10 cellular contexts compared by ENCODE assay signal in the genomic region with DNA sequence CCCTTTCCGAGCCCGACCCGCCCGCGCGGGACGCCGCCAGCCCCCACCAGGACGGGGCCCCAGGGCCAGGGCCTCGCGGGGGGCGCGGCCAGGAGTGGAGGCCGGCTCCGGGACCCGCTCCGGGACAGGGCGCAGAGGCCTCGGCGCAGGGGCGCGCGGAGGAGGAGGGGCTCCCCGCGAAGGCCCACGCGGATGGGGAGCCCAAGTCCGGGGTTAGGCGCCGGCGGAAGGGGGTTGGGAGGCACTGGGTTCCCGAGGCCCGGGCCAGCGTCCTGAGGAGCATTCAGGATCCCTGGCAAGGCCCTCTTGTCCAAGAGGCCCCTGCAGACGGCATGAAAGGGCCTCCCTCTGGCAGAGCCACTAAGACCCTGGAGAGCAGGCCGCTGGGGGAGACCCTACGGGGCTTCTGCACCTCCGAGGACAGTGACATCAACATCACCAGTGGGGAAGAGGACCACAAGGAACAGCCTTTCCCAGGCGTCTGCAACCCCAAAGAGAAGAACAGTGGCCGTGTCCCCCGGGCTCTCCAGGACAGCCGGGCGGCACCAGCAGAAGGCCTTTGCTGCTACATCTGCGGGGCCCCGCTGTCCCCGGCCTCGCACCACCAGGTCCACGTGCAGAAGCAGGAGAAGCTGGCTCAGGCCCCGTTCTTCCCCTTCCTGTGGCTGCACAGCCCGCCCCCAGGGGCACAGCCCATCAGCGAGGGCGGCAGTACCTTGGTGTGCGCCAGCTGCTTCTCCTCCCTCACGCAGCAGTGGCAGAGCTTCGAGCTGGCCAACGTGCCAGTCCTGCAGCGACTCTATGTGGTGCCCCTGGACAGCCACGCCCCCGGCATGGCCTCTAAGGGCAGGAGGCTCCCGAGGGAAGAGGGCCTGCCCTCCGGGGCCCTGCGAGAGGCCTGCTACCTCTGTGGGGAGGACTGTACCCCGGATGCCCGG. TPM values are rescaled to one million over a fixed set of nuclear protein-coding genes. Genes with fewer than 3 reads are reported as not detected.
DNase-seq lines count a peak whose midpoint lies in the region; ATAC-seq and TF ChIP-seq lines count a peak whose summit lies in the region.
"Had no signal": no experiment of that assay in that cellular context is flagged by ENCODE, and none has a peak within 500 bp of the region (broad histone marks: within the 10 kb centered on the region; RNA-seq: fewer than 3 reads in every experiment).

No MANE protein-coding gene starts in this region.

- H3K9me3 ChIP-seq in BLaER1 treated with 17β-estradiol and CSF1 and Interleukin-3, amounts not matched to agents 10 nM and 100 nM (replicated peaks in 1 of 11), result peaks cover 0 to 9% (median 0%) of the 10 kb centered on the region in 11 experiments; a peak in 6 of 22 replicates
- H3K9me3 ChIP-seq in PC-3 (ENCODE audit: low read length), result no peaks in the 10 kb centered on the region
- H3K9me3 ChIP-seq in parathyroid adenoma (ENCODE audit: control insufficient read depth, low read length), result no peaks in the 10 kb centered on the region

- H4K20me1 ChIP-seq in BLaER1 treated with 17β-estradiol and CSF1 and Interleukin-3, amounts not matched to agents 10 nM and 100 nM, result peaks cover 0 to 61% (median 28%) of the 10 kb centered on the region in 11 experiments; a peak in 14 of 22 replicates
- H4K20me1 ChIP-seq in PC-3 (ENCODE audit: low read length), result no peaks in the 10 kb centered on the region

- POLR2A ChIA-PET in PC-3 (lab: Charles Lee; ENCODE audit: unreplicated experiment), result no interaction called here

- peaks cover 29 to 62% (median 55%) of the 10 kb centered on the region in 10 experiments for H3K4me1 ChIP-seq in BLaER1 treated with 17β-estradiol and CSF1 and Interleukin-3, amounts not matched to agents 10 nM and 100 nM
- peaks cover 38% of the 10 kb centered on the region for H3K4me1 ChIP-seq in PC-3 (ENCODE audit: insufficient read depth, low read length)
- peaks cover 33% of the 10 kb centered on the region for H3K4me1 ChIP-seq in parathyroid adenoma

- no peak overlapping the region for H3K27ac ChIP-seq in BLaER1 treated with 17β-estradiol and CSF1 and Interleukin-3, amounts not matched to agents 10 nM and 100 nM
- H3K27ac ChIP-seq in PC-3 (ENCODE audit: low read length), result no peak overlapping the region
- H3K27ac ChIP-seq in parathyroid adenoma, result no peak overlapping the region

- ATAC-seq in PC-3, result no peak
- no peak for ATAC-seq in GM18498 (IDR thresholded peaks at IDR 0.05; ENCODE audit: unreplicated experiment)

- H3K4me2 ChIP-seq in BLaER1 treated with 17β-estradiol and CSF1 and Interleukin-3, amounts not matched to agents 10 nM and 100 nM, result peak overlapping the region; percentile 95 to 99 (median 98)
- peak overlapping the region; percentile 89 for H3K4me2 ChIP-seq in PC-3 (ENCODE audit: low read length)
- H3K4me2 ChIP-seq in parathyroid adenoma (ENCODE audit: low read length), result peak overlapping the region; percentile 47

- H3F3A ChIP-seq in PC-3 (ENCODE audit: low read length, unreplicated experiment), result peaks cover 5% of the 10 kb centered on the region

- H3K79me2 ChIP-seq in PC-3 (ENCODE audit: low read length), result peaks cover 42% of the 10 kb centered on the region
- peaks cover 29% of the 10 kb centered on the region for H3K79me2 ChIP-seq in parathyroid adenoma

- TF ChIP-seq CTCF in PC-3 (conservative IDR thresholded peaks at IDR 0.05; ENCODE audit: low read depth, low read length) (no peak), fibroblast of villous mesenchyme (IDR thresholded peaks at IDR 0.05; ENCODE audit: insufficient read depth, low read depth, low read length) (no peak), parathyroid adenoma (IDR thresholded peaks at IDR 0.05) (no peak)

- H2AFZ ChIP-seq in PC-3 (ENCODE audit: low read length), result no peak overlapping the region
- H2AFZ ChIP-seq in parathyroid adenoma, result no peak overlapping the region

- peak overlapping the region in 6 of 11 experiments; percentile 52 to 79 (median 68); a peak in 11 of 22 replicates for H3K9ac ChIP-seq in BLaER1 treated with 17β-estradiol and CSF1 and Interleukin-3, amounts not matched to agents 10 nM and 100 nM
- H3K9ac ChIP-seq in PC-3 (ENCODE audit: low read length) (no peak overlapping the region), parathyroid adenoma (no peak overlapping the region)

- BruUV-seq in PC-3 (replicated peaks; lab: Mats Ljungman, UMichigan), result no TSS peak

- CTCF ChIA-PET in PC-3 (lab: Charles Lee), result no interaction called here

- no peaks in the 10 kb centered on the region for H3K36me3 ChIP-seq in BLaER1 treated with 17β-estradiol and CSF1 and Interleukin-3, amounts not matched to agents 10 nM and 100 nM
- H3K36me3 ChIP-seq in PC-3 (ENCODE audit: low read depth, low read length) (no peaks in the 10 kb centered on the region), parathyroid adenoma (ENCODE audit: control insufficient read depth, insufficient read depth, low read length) (no peaks in the 10 kb centered on the region)

- peak overlapping the region; percentile 60 to 76 (median 68) for H3K4me3 ChIP-seq in BLaER1 treated with 17β-estradiol and CSF1 and Interleukin-3, amounts not matched to agents 10 nM and 100 nM
- no peak overlapping the region for H3K4me3 ChIP-seq in PC-3 (ENCODE audit: low read length)
- peak overlapping the region; percentile 70 for H3K4me3 ChIP-seq in fibroblast of villous mesenchyme (ENCODE audit: low read depth, low read length)
- H3K4me3 ChIP-seq in parathyroid adenoma (ENCODE audit: low read depth, low read length), result no peak overlapping the region

- H3K9me2 ChIP-seq in PC-3 (replicated peaks; ENCODE audit: low read length), result no peaks in the 10 kb centered on the region

- intact Hi-C loops in PC-3 (cut with micrococcal nuclease), result no loop called here

- H3K27me3 ChIP-seq in BLaER1 treated with 17β-estradiol and CSF1 and Interleukin-3, amounts not matched to agents 10 nM and 100 nM, result peaks cover 41 to 65% (median 57%) of the 10 kb centered on the region in 11 experiments
- H3K27me3 ChIP-seq in PC-3 (ENCODE audit: low read length), result no peaks in the 10 kb centered on the region
- no peaks in the 10 kb centered on the region for H3K27me3 ChIP-seq in parathyroid adenoma (ENCODE audit: control insufficient read depth, insufficient read depth, low read length)

- DNase-seq in PC-3, result no peak
- no peak for DNase-seq in fibroblast of villous mesenchyme (ENCODE audit: low read depth)
- DNase-seq in AML-193 (lab: John Stamatoyannopoulos, UW), result no peak
- no peak for DNase-seq in cerebellum (ENCODE audit: low spot score)
- DNase-seq in NCI-H1436 treated with DMSO at 0.1 percent for 48 hours (lab: John Stamatoyannopoulos, UW), result no peak
- DNase-seq: GDM1, T-helper 9 cell had no signal

RNA-seq across cellular contexts. Expression of gene CIBAR2, which starts 58.1 kb away (rescaled TPM):
- total RNA-seq in PC-3 (2014; rRNA removed) (not detected in 2 replicates), fibroblast of villous mesenchyme (not detected in 2 replicates), cerebellum (not detected)

Comparison
In these comparisons a context has a peak if more than half of its experiments do, and no peak if none do; other contexts are left out.
1. H3K4me2 ChIP-seq: peak in every context shown above with its lines; median percentile 98 in BLaER1 treated with 17β-estradiol and CSF1 and Interleukin-3, amounts not matched to agents 10 nM and 100 nM; 89 in PC-3; 47 in parathyroid adenoma.
2. H3K4me3 ChIP-seq: peak in BLaER1 treated with 17β-estradiol and CSF1 and Interleukin-3, amounts not matched to agents 10 nM and 100 nM (10 of 10) and fibroblast of villous mesenchyme (single experiment); none in PC-3 (single experiment) and parathyroid adenoma (single experiment).
3. H3K9ac ChIP-seq: peak in BLaER1 treated with 17β-estradiol and CSF1 and Interleukin-3, amounts not matched to agents 10 nM and 100 nM (6 of 11); none in PC-3 (single experiment) and parathyroid adenoma (single experiment).